In the genomic region with DNA sequence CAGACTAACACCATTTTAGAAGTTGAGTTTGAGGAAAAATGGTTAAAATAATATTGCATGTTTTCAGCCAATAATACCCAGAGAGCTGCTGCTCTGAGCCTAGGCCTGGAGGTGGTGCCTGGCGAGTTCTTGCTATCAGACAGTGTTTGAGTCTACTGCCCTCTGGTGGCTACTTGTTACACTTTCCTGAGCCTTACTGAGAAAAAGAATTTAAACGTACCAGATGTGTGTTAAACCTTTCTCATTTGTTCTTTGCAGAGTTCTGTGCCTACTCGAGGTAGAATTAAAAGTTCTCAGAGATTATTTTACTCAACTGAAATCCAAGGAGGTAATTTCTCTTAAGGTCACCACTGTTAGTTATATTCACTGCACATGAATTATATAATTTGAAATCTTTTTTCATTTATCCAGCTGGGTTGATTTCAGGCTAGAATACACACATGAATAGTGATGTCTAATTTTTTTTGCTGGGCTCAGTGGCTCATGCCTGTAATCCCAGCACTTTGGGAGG, we compare ENCODE assay signal across 8 cellular contexts. TPM values are rescaled to one million over a fixed set of nuclear protein-coding genes. Genes with fewer than 3 reads are reported as not detected.
DNase-seq lines count a peak whose midpoint lies in the region; ATAC-seq, FAIRE-seq and TF ChIP-seq lines count a peak whose summit lies in the region.

No MANE protein-coding gene starts in this region.

- H3K4me1 Mint-ChIP-seq in CD4-positive, alpha-beta memory T cell, result peaks cover 9 to 20% (median 11%) of the 10 kb centered on the region in 4 donors
- peaks cover 2% of the 10 kb centered on the region for H3K4me1 Mint-ChIP-seq in activated CD8-positive, alpha-beta T cell treated with anti-CD3 and anti-CD28 coated beads for 36 hours (ENCODE audit: low read depth)
- H3K4me1 Mint-ChIP-seq in endodermal cell (no peaks in the 10 kb centered on the region), mesothelial cell of epicardium (peaks cover 35% of the 10 kb centered on the region)

- no peak overlapping the region for H3K4me3 Mint-ChIP-seq in CD4-positive, alpha-beta memory T cell
- no peak overlapping the region for H3K4me3 Mint-ChIP-seq in activated CD8-positive, alpha-beta T cell treated with anti-CD3 and anti-CD28 coated beads for 36 hours
- no peak overlapping the region for H3K4me3 Mint-ChIP-seq in endodermal cell
- H3K4me3 Mint-ChIP-seq in mesothelial cell of epicardium, result no peak overlapping the region

- H3K36me3 ChIP-seq in CD4-positive, alpha-beta memory T cell (ENCODE audit: insufficient read depth, low read length), result peaks cover 4% of the 10 kb centered on the region
- no peaks in the 10 kb centered on the region for H3K36me3 ChIP-seq in endodermal cell (ENCODE audit: control insufficient read depth, insufficient read depth, low read length)

- intact Hi-C loops in CD4-positive, alpha-beta memory T cell (cut with micrococcal nuclease), result loop anchor here (1.0 to 5.0 kb wide), 10 partner anchors 56 to 289 kb away; no protein-coding TSS in a partner anchor
- intact Hi-C loops in activated CD8-positive, alpha-beta T cell treated with anti-CD3 and anti-CD28 coated beads for 36 hours (cut with micrococcal nuclease), result loop anchor here (1.0 kb wide), 2 partner anchors 219 to 259 kb away; no protein-coding TSS in a partner anchor

- TF ChIP-seq CTCF in activated CD8-positive, alpha-beta T cell treated with anti-CD3 and anti-CD28 coated beads for 36 hours (IDR thresholded peaks at IDR 0.05), result peak; percentile 96
- TF ChIP-seq CTCF in endodermal cell (conservative IDR thresholded peaks at IDR 0.05) (peak; percentile 95), mesothelial cell of epicardium (IDR thresholded peaks at IDR 0.05; ENCODE audit: unreplicated experiment) (peak; percentile 91)

- H3K27ac Mint-ChIP-seq in CD4-positive, alpha-beta memory T cell, result peak overlapping the region in 6 of 7 donors; percentile 29 to 87 (median 72)
- H3K27ac Mint-ChIP-seq in activated CD8-positive, alpha-beta T cell treated with anti-CD3 and anti-CD28 coated beads for 36 hours, result no peak overlapping the region
- H3K27ac Mint-ChIP-seq in endodermal cell (no peak overlapping the region), mesothelial cell of epicardium (peak overlapping the region; percentile 48)

- peaks cover 14% of the 10 kb centered on the region for H3K4me1 ChIP-seq in CD4-positive, alpha-beta memory T cell (ENCODE audit: insufficient read depth, low read length)
- no peaks in the 10 kb centered on the region for H3K4me1 ChIP-seq in endodermal cell (ENCODE audit: control insufficient read depth, insufficient read depth, low read length)

- H3K9me3 ChIP-seq in CD4-positive, alpha-beta memory T cell (ENCODE audit: control insufficient read depth in 1 of 2, low read length in 2 of 2), result no peaks in the 10 kb centered on the region
- no peaks in the 10 kb centered on the region for H3K9me3 ChIP-seq in endodermal cell (ENCODE audit: control insufficient read depth, low read length)

- 4 to 20% methylated on average over 3 of the region's 3 CpGs for WGBS in endodermal cell (ENCODE audit: insufficient coverage in 1 of 2, insufficient read length in 1 of 2), 2 experiments

- no peak overlapping the region for H3K9ac ChIP-seq in endodermal cell (ENCODE audit: extremely low read depth, low read length, poor library complexity, severe bottlenecking)

- peak; percentile 83 for ATAC-seq in GM21360 (IDR thresholded peaks at IDR 0.05; ENCODE audit: unreplicated experiment)
- ATAC-seq in activated CD8-positive, alpha-beta T cell treated with anti-CD3 and anti-CD28 coated beads for 36 hours, result peak; percentile 98

- POLR2A ChIA-PET in CD4-positive, alpha-beta memory T cell (lab: Charles Lee; ENCODE audit: partially characterized antibody), result interaction anchor here (0.8 to 2.0 kb wide), 7 partner anchors 55 to 260 kb away, joined by 3 to 6 read pairs (median 4); no protein-coding TSS in a partner anchor
- POLR2A ChIA-PET in activated CD8-positive, alpha-beta T cell treated with anti-CD3 and anti-CD28 coated beads for 36 hours (lab: Charles Lee), result interaction anchor here (0.6 to 1.6 kb wide), 8 partner anchors 176 to 274 kb away, joined by 3 to 5 read pairs (median 3); no protein-coding TSS in a partner anchor

- CTCF ChIA-PET in CD4-positive, alpha-beta memory T cell (lab: Charles Lee; ENCODE audit: partially characterized antibody), result interaction anchor here (0.6 to 8.7 kb wide), 31 partner anchors 8 to 289 kb away, joined by 3 to 159 read pairs (median 5); no protein-coding TSS in a partner anchor
- CTCF ChIA-PET in activated CD8-positive, alpha-beta T cell treated with anti-CD3 and anti-CD28 coated beads for 36 hours (lab: Charles Lee), result interaction anchor here (0.6 to 10.0 kb wide), 56 partner anchors 8 to 287 kb away, joined by 3 to 194 read pairs (median 4); no protein-coding TSS in a partner anchor

- no peak overlapping the region for H3K27ac ChIP-seq in CD4-positive, alpha-beta memory T cell (ENCODE audit: low read depth, low read length)
- H3K27ac ChIP-seq in endodermal cell (ENCODE audit: low read depth, low read length), result no peak overlapping the region

- no peaks in the 10 kb centered on the region for H3K9me3 Mint-ChIP-seq in CD4-positive, alpha-beta memory T cell
- H3K9me3 Mint-ChIP-seq in activated CD8-positive, alpha-beta T cell treated with anti-CD3 and anti-CD28 coated beads for 36 hours, result no peaks in the 10 kb centered on the region
- no peaks in the 10 kb centered on the region for H3K9me3 Mint-ChIP-seq in endodermal cell
- H3K9me3 Mint-ChIP-seq in mesothelial cell of epicardium, result no peaks in the 10 kb centered on the region

- no peak for FAIRE-seq in HTR-8/SVneo (lab: Jason Lieb, UNC)

- peak; percentile 79 to 84 (median 82) for DNase-seq in CD4-positive, alpha-beta memory T cell
- DNase-seq in HTR-8/SVneo (ENCODE audit: insufficient read length, low spot score), result peak; percentile 81
- DNase-seq in NK-92 treated with Interleukin-12 subunit alpha and Interleukin-12 subunit beta, amount 100 ng/mL, for 24 hours (lab: John Stamatoyannopoulos, UW), result peak; percentile 47
- DNase-seq in activated CD8-positive, alpha-beta T cell treated with anti-CD3 and anti-CD28 coated beads for 36 hours, result peak; percentile 88
- DNase-seq in endodermal cell, result peak; percentile 89
- DNase-seq in mesothelial cell of epicardium (ENCODE audit: low spot score in 2 of 2, unreplicated experiment in 2 of 2), result peak; percentile 45 to 62
- peak; percentile 48 to 51 for DNase-seq in stimulated activated CD8-positive, alpha-beta memory T cell treated with anti-CD3 and anti-CD28 coated beads, Interleukin-2, amount 100 ng/mL, for 48 hours (ENCODE audit: low read depth in 2 of 2)

- H3K27me3 Mint-ChIP-seq in CD4-positive, alpha-beta memory T cell, result no peaks in the 10 kb centered on the region
- H3K27me3 Mint-ChIP-seq in activated CD8-positive, alpha-beta T cell treated with anti-CD3 and anti-CD28 coated beads for 36 hours, result no peaks in the 10 kb centered on the region
- H3K27me3 Mint-ChIP-seq in endodermal cell (ENCODE audit: insufficient read depth) (no peaks in the 10 kb centered on the region), mesothelial cell of epicardium (ENCODE audit: low read depth) (no peaks in the 10 kb centered on the region)

- no peaks in the 10 kb centered on the region for H3K27me3 ChIP-seq in CD4-positive, alpha-beta memory T cell (ENCODE audit: insufficient read depth, low read length)
- no peaks in the 10 kb centered on the region for H3K27me3 ChIP-seq in endodermal cell (ENCODE audit: control insufficient read depth, insufficient read depth, low read length, poor library complexity, severe bottlenecking)

- no peak overlapping the region for H3K4me3 ChIP-seq in CD4-positive, alpha-beta memory T cell (ENCODE audit: low read length in 2 of 2)
- H3K4me3 ChIP-seq in endodermal cell (ENCODE audit: low read length), result no peak overlapping the region

- H3K36me3 Mint-ChIP-seq in CD4-positive, alpha-beta memory T cell, result peaks cover 18 to 24% of the 10 kb centered on the region in 2 donors
- peaks cover 3% of the 10 kb centered on the region for H3K36me3 Mint-ChIP-seq in activated CD8-positive, alpha-beta T cell treated with anti-CD3 and anti-CD28 coated beads for 36 hours (ENCODE audit: low read depth)
- H3K36me3 Mint-ChIP-seq in endodermal cell (ENCODE audit: low read depth) (peaks cover 19% of the 10 kb centered on the region), mesothelial cell of epicardium (peaks cover 16% of the 10 kb centered on the region)

RNA-seq across cellular contexts. Expression of gene SHLD1, which starts 38.2 kb away (rescaled TPM):
- 10 to 100 TPM; 13.6 to 16.3 TPM for total RNA-seq in CD4-positive, alpha-beta memory T cell
- polyA plus RNA-seq in CD4-positive, alpha-beta memory T cell, result 10 to 100 TPM; 20.2 to 22.0 TPM
- total RNA-seq in activated CD8-positive, alpha-beta T cell treated with anti-CD3 and anti-CD28 coated beads for 36 hours, result 1 to 10 TPM; 6.5 to 6.9 TPM
- 1 to 10 TPM; 4.0 to 6.6 TPM for total RNA-seq in endodermal cell
- polyA plus RNA-seq in endodermal cell (2013, experiment 1 of 2), result 6.7 TPM
- polyA plus RNA-seq in endodermal cell (2013, experiment 2 of 2), result 7.5 TPM
- total RNA-seq in mesothelial cell of epicardium, result 10.0 to 11.9 TPM (median 11.6 TPM) in 3 replicates

Comparison
In these comparisons a context has a peak if more than half of its experiments do, and no peak if none do; other contexts are left out.
1. H3K27ac Mint-ChIP-seq: peak in CD4-positive, alpha-beta memory T cell (6 of 7) and mesothelial cell of epicardium (single experiment); none in activated CD8-positive, alpha-beta T cell treated with anti-CD3 and anti-CD28 coated beads for 36 hours (single experiment) and endodermal cell (single experiment).
2. Peak in every context shown above with its lines, with median percentiles within 50 percentile points of each other: DNase-seq and CTCF ChIP-seq.